32 cellular contexts compared by ENCODE assay signal in genomic region chr7:17390392-17390791, GRCh38.
"Had no signal": no experiment of that assay in that cellular context is flagged by ENCODE, and none has a peak within 500 bp of the region (broad histone marks: within the 10 kb centered on the region; RNA-seq: fewer than 3 reads in every experiment).

No MANE protein-coding gene starts in this region.

- H3K4me3 Mint-ChIP-seq: activated B cell treated with CpG ODN at 0.5 μM for 24 hours; activated CD4-positive, alpha-beta memory T cell treated with anti-CD3 and anti-CD28 coated beads, Interleukin-2, amount 10 ng/mL, durations not matched to agents 7 days and 5 days; activated naive CD4-positive, alpha-beta T cell treated with anti-CD3 and anti-CD28 coated beads, Interleukin-2, amount 10 ng/mL, durations not matched to agents 7 days and 5 days; activated naive CD8-positive, alpha-beta T cell treated with anti-CD3 and anti-CD28 coated beads, Interleukin-2, amount 10 ng/mL, durations not matched to agents 7 days and 5 days; activated T-cell treated with anti-CD3 and anti-CD28 coated beads, Interleukin-2, amount 50 U/mL, for 24 hours; activated T-cell treated with anti-CD3 and anti-CD28 coated beads, Interleukin-2, amount 50 U/mL, for 72 hours; brain; central memory CD8-positive, alpha-beta T cell; dendritic cell treated with granulocyte-macrophage colony-stimulating factor and Interleukin-4, amounts not matched to agents 40 ng/mL and 50 ng/mL, for 4 days; T-helper 17 cell; T-helper 2 cell treated with Interferon-gamma antibody and Interleukin-4, amounts not matched to agents 5 μg/mL and 100 μg/mL, for 36 hours had no signal

- H3K4me3 ChIP-seq: ascending aorta, breast epithelium, coronary artery, dorsolateral prefrontal cortex, esophagus squamous epithelium, heart left ventricle had no signal

- H3K36me3 ChIP-seq: ascending aorta, breast epithelium, esophagus squamous epithelium, heart left ventricle, WERI-Rb-1 had no signal

- H3K27me3 ChIP-seq: ascending aorta, breast epithelium, dorsolateral prefrontal cortex, esophagus squamous epithelium, heart left ventricle had no signal

- H3K27ac ChIP-seq: ascending aorta, breast epithelium, coronary artery, esophagus squamous epithelium, heart left ventricle, WERI-Rb-1 had no signal

- H3K4me1 ChIP-seq: ascending aorta, breast epithelium, esophagus squamous epithelium had no signal

- H3K9me3 ChIP-seq: ascending aorta had no signal

- H3K4me1 Mint-ChIP-seq: activated B cell treated with CpG ODN at 0.5 μM for 24 hours; activated CD4-positive, alpha-beta memory T cell treated with anti-CD3 and anti-CD28 coated beads, Interleukin-2, amount 10 ng/mL, durations not matched to agents 7 days and 5 days; activated naive CD4-positive, alpha-beta T cell treated with anti-CD3 and anti-CD28 coated beads, Interleukin-2, amount 10 ng/mL, durations not matched to agents 7 days and 5 days; activated naive CD8-positive, alpha-beta T cell treated with anti-CD3 and anti-CD28 coated beads, Interleukin-2, amount 10 ng/mL, durations not matched to agents 7 days and 5 days; central memory CD8-positive, alpha-beta T cell; T-helper 17 cell had no signal

- H3K27ac Mint-ChIP-seq: activated B cell treated with CpG ODN at 0.5 μM for 24 hours; activated CD4-positive, alpha-beta memory T cell treated with anti-CD3 and anti-CD28 coated beads, Interleukin-2, amount 10 ng/mL, durations not matched to agents 7 days and 5 days; activated naive CD4-positive, alpha-beta T cell treated with anti-CD3 and anti-CD28 coated beads, Interleukin-2, amount 10 ng/mL, durations not matched to agents 7 days and 5 days; activated naive CD4-positive, alpha-beta T cell treated with anti-CD3 and anti-CD28 coated beads, Interleukin-2, amount 50 U/mL, for 72 hours; activated naive CD8-positive, alpha-beta T cell treated with anti-CD3 and anti-CD28 coated beads, Interleukin-2, amount 10 ng/mL, durations not matched to agents 7 days and 5 days; activated T-cell treated with anti-CD3 and anti-CD28 coated beads, Interleukin-2, amount 50 U/mL, for 24 hours; activated T-cell treated with anti-CD3 and anti-CD28 coated beads, Interleukin-2, amount 50 U/mL, for 72 hours; brain; dendritic cell treated with granulocyte-macrophage colony-stimulating factor and Interleukin-4, amounts not matched to agents 40 ng/mL and 50 ng/mL, for 4 days; T-helper 17 cell; T-helper 2 cell treated with Interferon-gamma antibody and Interleukin-4, amounts not matched to agents 5 μg/mL and 100 μg/mL, for 36 hours had no signal

- H3K27me3 Mint-ChIP-seq: activated B cell treated with CpG ODN at 0.5 μM for 24 hours; activated naive CD4-positive, alpha-beta T cell treated with anti-CD3 and anti-CD28 coated beads, Interleukin-2, amount 10 ng/mL, durations not matched to agents 7 days and 5 days; brain; dendritic cell treated with granulocyte-macrophage colony-stimulating factor and Interleukin-4, amounts not matched to agents 40 ng/mL and 50 ng/mL, for 4 days; T-helper 17 cell had no signal

- ATAC-seq: activated CD4-positive, CD25-positive, alpha-beta regulatory T cell treated with anti-CD3 and anti-CD28 coated beads, Interleukin-2, amount 50 U/mL, for 24 hours; activated naive CD4-positive, alpha-beta T cell treated with anti-CD3 and anti-CD28 coated beads, Interleukin-2, amount 50 U/mL, for 72 hours; activated T-cell treated with anti-CD3 and anti-CD28 coated beads, Interleukin-2, amount 50 U/mL, for 72 hours; heart left ventricle; T-helper 17 cell had no signal

- DNase-seq: activated B cell treated with CpG ODN at 0.5 μM for 24 hours; activated CD4-positive, alpha-beta memory T cell treated with anti-CD3 and anti-CD28 coated beads, Interleukin-2, amount 10 ng/mL, durations not matched to agents 7 days and 5 days; activated CD4-positive, alpha-beta T cell treated with anti-CD3 and anti-CD28 coated beads for 48 hours; activated CD4-positive, alpha-beta T cell treated with anti-CD3 and anti-CD28 coated beads, Interleukin-2, amount 50 U/mL, for 4 hours; activated CD8-positive, alpha-beta memory T cell treated with anti-CD3 and anti-CD28 coated beads, Interleukin-2, amount 50 U/mL, for 48 hours; activated gamma-delta T cell; activated naive CD4-positive, alpha-beta T cell; activated naive CD4-positive, alpha-beta T cell treated with anti-CD3 and anti-CD28 coated beads, Interleukin-2, amount 10 ng/mL, durations not matched to agents 7 days and 5 days; activated naive CD8-positive, alpha-beta T cell treated with anti-CD3 and anti-CD28 coated beads, Interleukin-2, amount 10 ng/mL, durations not matched to agents 7 days and 5 days; activated T-cell treated with anti-CD3 and anti-CD28 coated beads for 4 hours; activated T-cell treated with anti-CD3 and anti-CD28 coated beads, Interleukin-2, amount 50 U/mL, for 24 hours; activated T-cell treated with anti-CD3 and anti-CD28 coated beads, Interleukin-2, amount 50 U/mL, for 72 hours; dorsolateral prefrontal cortex; effector memory CD4-positive, alpha-beta T cell; erythroblast; esophagus squamous epithelium; foreskin fibroblast; glutamatergic neuron; heart left ventricle; T-helper 1 cell; T-helper 17 cell; T1000; WERI-Rb-1 had no signal

- H3K36me3 Mint-ChIP-seq: activated naive CD4-positive, alpha-beta T cell treated with anti-CD3 and anti-CD28 coated beads, Interleukin-2, amount 10 ng/mL, durations not matched to agents 7 days and 5 days; brain had no signal
